Comparison of ENCODE assay signal across 27 cellular contexts in genomic region chr12:132482771-132483170, GRCh38.
"Had no signal": no experiment of that assay in that cellular context is flagged by ENCODE, and none has a peak within 500 bp of the region (broad histone marks: within the 10 kb centered on the region; RNA-seq: fewer than 3 reads in every experiment).

No MANE protein-coding gene starts in this region.

- H3K9me3 Mint-ChIP-seq: activated naive CD4-positive, alpha-beta T cell treated with anti-CD3 and anti-CD28 coated beads, Interleukin-2, amount 10 ng/mL, durations not matched to agents 7 days and 5 days; activated naive CD8-positive, alpha-beta T cell treated with anti-CD3 and anti-CD28 coated beads, Interleukin-2, amount 10 ng/mL, durations not matched to agents 7 days and 5 days; activated T-cell treated with anti-CD3 and anti-CD28 coated beads, Interleukin-2, amount 50 U/mL, for 24 hours; brain; endodermal cell; T-helper 2 cell treated with Interferon-gamma antibody and Interleukin-4, amounts not matched to agents 5 μg/mL and 100 μg/mL, for 36 hours had no signal

- H3K36me3 ChIP-seq: ascending aorta, cardiac muscle cell, pancreas, prostate gland, tibial nerve had no signal

- H3K27ac ChIP-seq: ascending aorta, cardiac muscle cell, pancreas, prostate gland, tibial nerve had no signal

- H3K4me3 ChIP-seq: ascending aorta, cardiac muscle cell, pancreas, prostate gland, tibial nerve had no signal

- H3K4me1 ChIP-seq: ascending aorta, pancreas, prostate gland, tibial nerve had no signal

- H3K9me3 ChIP-seq: ascending aorta, pancreas, prostate gland, tibial nerve had no signal

- H3K27me3 ChIP-seq: ascending aorta, pancreas had no signal

- DNase-seq: activated CD4-positive, alpha-beta T cell treated with anti-CD3 and anti-CD28 coated beads for 36 hours; activated CD4-positive, alpha-beta T cell treated with anti-CD3 and anti-CD28 coated beads, Interleukin-2, amount 50 U/mL, for 4 hours; activated CD4-positive, CD25-positive, alpha-beta regulatory T cell; activated CD8-positive, alpha-beta memory T cell treated with anti-CD3 and anti-CD28 coated beads, Interleukin-2, amount 50 U/mL, for 48 hours; activated gamma-delta T cell; activated naive CD4-positive, alpha-beta T cell treated with anti-CD3 and anti-CD28 coated beads, Interleukin-2, amount 10 ng/mL, durations not matched to agents 7 days and 5 days; activated naive CD8-positive, alpha-beta T cell treated with anti-CD3 and anti-CD28 coated beads, Interleukin-2, amount 10 ng/mL, durations not matched to agents 7 days and 5 days; activated T-cell treated with anti-CD3 and anti-CD28 coated beads, Interleukin-2, amount 50 U/mL, for 24 hours; endodermal cell; foreskin fibroblast; head of caudate nucleus; midbrain; naive thymus-derived CD4-positive, alpha-beta T cell; nucleus accumbens; retina; stimulated activated CD4-positive, alpha-beta T cell treated with anti-CD3 and anti-CD28 coated beads, Interleukin-15, amount 100 ng/mL, for 24 hours; stimulated activated CD4-positive, alpha-beta T cell treated with anti-CD3 and anti-CD28 coated beads, Interleukin-2, amount 100 ng/mL, for 24 hours; stimulated activated naive CD4-positive, alpha-beta T cell treated with Interleukin-2 at 50 U/mL for 16 hours; T-helper 1 cell had no signal

- ATAC-seq: activated CD4-positive, alpha-beta T cell treated with anti-CD3 and anti-CD28 coated beads for 36 hours; esophagus mucosa; naive thymus-derived CD4-positive, alpha-beta T cell; pancreas had no signal

- H3K4me1 Mint-ChIP-seq: endodermal cell had no signal

- H3K4me3 Mint-ChIP-seq: activated CD4-positive, alpha-beta T cell treated with anti-CD3 and anti-CD28 coated beads for 36 hours; activated naive CD4-positive, alpha-beta T cell treated with anti-CD3 and anti-CD28 coated beads, Interleukin-2, amount 10 ng/mL, durations not matched to agents 7 days and 5 days; activated naive CD8-positive, alpha-beta T cell treated with anti-CD3 and anti-CD28 coated beads, Interleukin-2, amount 10 ng/mL, durations not matched to agents 7 days and 5 days; activated T-cell treated with anti-CD3 and anti-CD28 coated beads, Interleukin-2, amount 50 U/mL, for 24 hours; brain; endodermal cell; naive thymus-derived CD4-positive, alpha-beta T cell; T-helper 2 cell treated with Interferon-gamma antibody and Interleukin-4, amounts not matched to agents 5 μg/mL and 100 μg/mL, for 36 hours had no signal

- H3K27ac Mint-ChIP-seq: activated CD4-positive, alpha-beta T cell treated with anti-CD3 and anti-CD28 coated beads for 36 hours; activated naive CD4-positive, alpha-beta T cell treated with anti-CD3 and anti-CD28 coated beads, Interleukin-2, amount 10 ng/mL, durations not matched to agents 7 days and 5 days; activated T-cell treated with anti-CD3 and anti-CD28 coated beads, Interleukin-2, amount 50 U/mL, for 24 hours; brain; endodermal cell; T-helper 2 cell treated with Interferon-gamma antibody and Interleukin-4, amounts not matched to agents 5 μg/mL and 100 μg/mL, for 36 hours had no signal

- H3K36me3 Mint-ChIP-seq: activated naive CD4-positive, alpha-beta T cell treated with anti-CD3 and anti-CD28 coated beads, Interleukin-2, amount 10 ng/mL, durations not matched to agents 7 days and 5 days; activated naive CD8-positive, alpha-beta T cell treated with anti-CD3 and anti-CD28 coated beads, Interleukin-2, amount 10 ng/mL, durations not matched to agents 7 days and 5 days; brain; naive thymus-derived CD4-positive, alpha-beta T cell had no signal

- H3K27me3 Mint-ChIP-seq: activated CD4-positive, alpha-beta T cell treated with anti-CD3 and anti-CD28 coated beads for 36 hours; activated naive CD8-positive, alpha-beta T cell treated with anti-CD3 and anti-CD28 coated beads, Interleukin-2, amount 10 ng/mL, durations not matched to agents 7 days and 5 days; activated T-cell treated with anti-CD3 and anti-CD28 coated beads, Interleukin-2, amount 50 U/mL, for 24 hours; naive thymus-derived CD4-positive, alpha-beta T cell had no signal
